Comparison of ENCODE assay signal across 29 cellular contexts in genomic region chr2:71254776-71255175, GRCh38.
"Had no signal": no experiment of that assay in that cellular context is flagged by ENCODE, and none has a peak within 500 bp of the region (broad histone marks: within the 10 kb centered on the region; RNA-seq: fewer than 3 reads in every experiment).

No MANE protein-coding gene starts in this region.

- H2AFZ ChIP-seq: neural progenitor cell, parathyroid adenoma had no signal

- ATAC-seq: left colon; left lung; lower lobe of right lung; natural killer cell; sciatic nerve; stimulated activated naive B cell treated with anti-CD40 and anti-IgM and Interleukin-4, amounts not matched to agents 10 μg/mL and 1 μg/mL and 100 μg/mL, for 72 hours; stimulated activated naive CD8-positive, alpha-beta T cell treated with anti-CD3 and anti-CD28 coated beads, Interleukin-15, Interleukin-2, amounts not matched to agents 100 U/mL and 50 U/mL, for 24 hours; upper lobe of right lung had no signal

- DNase-seq: hypothalamus; immature natural killer cell; kidney; left colon; left lung; lower lobe of right lung; mammary epithelial cell; mesenchymal stem cell; naive B cell; natural killer cell; nephron progenitor cell; occipital lobe; stimulated activated CD4-positive, alpha-beta T cell treated with anti-CD3 and anti-CD28 coated beads, Interleukin-12 subunit alpha, Interleukin-12 subunit beta, amount 100 ng/mL, for 4 hours; stimulated activated CD4-positive, alpha-beta T cell treated with anti-CD3 and anti-CD28 coated beads, Interleukin-15, amount 100 ng/mL, for 24 hours; stimulated activated CD4-positive, alpha-beta T cell treated with anti-CD3 and anti-CD28 coated beads, Interleukin-2, amount 100 ng/mL, for 24 hours; stimulated activated CD4-positive, alpha-beta T cell treated with anti-CD3 and anti-CD28 coated beads, Interleukin-4, amount 100 ng/mL, for 1 hour; stimulated activated naive B cell treated with anti-CD40 and anti-IgM and Interleukin-4, amounts not matched to agents 10 μg/mL and 1 μg/mL and 100 μg/mL, for 72 hours; stimulated activated naive CD8-positive, alpha-beta T cell treated with anti-CD3 and anti-CD28 coated beads, Interleukin-15, Interleukin-2, amounts not matched to agents 100 U/mL and 50 U/mL, for 24 hours; stomach; testis; thyroid gland; transverse colon; upper lobe of right lung had no signal

- H3K9me3 ChIP-seq: left lung, lower lobe of right lung, neutrophil, right atrium auricular region, stomach, testis, thyroid gland, transverse colon, upper lobe of right lung had no signal

- H3K79me2 ChIP-seq: parathyroid adenoma had no signal

- H3K36me3 ChIP-seq: left lung, lower lobe of right lung, neural progenitor cell, neutrophil, right atrium auricular region, stomach, thyroid gland, transverse colon, upper lobe of right lung had no signal

- H3K27ac ChIP-seq: left lung, lower lobe of right lung, neural progenitor cell, neutrophil, parathyroid adenoma, right atrium auricular region, skin epidermis, stomach, testis, thyroid gland, transverse colon, upper lobe of right lung had no signal

- H3K4me2 ChIP-seq: neural progenitor cell had no signal

- H3K27ac Mint-ChIP-seq: immature natural killer cell; naive B cell; natural killer cell; nephron progenitor cell; neural progenitor cell; stimulated activated naive B cell treated with anti-CD40 and anti-IgM and Interleukin-4, amounts not matched to agents 10 μg/mL and 1 μg/mL and 100 μg/mL, for 72 hours had no signal

- H3K4me1 ChIP-seq: left lung, lower lobe of right lung, neural progenitor cell, parathyroid adenoma, right atrium auricular region, stomach, testis, thyroid gland, transverse colon, upper lobe of right lung had no signal

- H3K27me3 ChIP-seq: left lung, neural progenitor cell, right atrium auricular region, testis, thyroid gland had no signal

- H3K9me3 Mint-ChIP-seq: immature natural killer cell, natural killer cell, neural progenitor cell had no signal

- H3K4me3 Mint-ChIP-seq: immature natural killer cell; naive B cell; natural killer cell; nephron progenitor cell; neural progenitor cell; stimulated activated naive B cell treated with anti-CD40 and anti-IgM and Interleukin-4, amounts not matched to agents 10 μg/mL and 1 μg/mL and 100 μg/mL, for 72 hours had no signal

- H3K36me3 Mint-ChIP-seq: immature natural killer cell, natural killer cell, neural progenitor cell had no signal

- H3K9ac ChIP-seq: neural progenitor cell, parathyroid adenoma had no signal

- H3K4me1 Mint-ChIP-seq: immature natural killer cell, natural killer cell, nephron progenitor cell, neural progenitor cell had no signal

- H3K4me3 ChIP-seq: left lung, lower lobe of right lung, neural progenitor cell, right atrium auricular region, skin epidermis, stomach, testis, thyroid gland, transverse colon, upper lobe of right lung had no signal
